19 cellular contexts compared by ENCODE assay signal in the genomic region with DNA sequence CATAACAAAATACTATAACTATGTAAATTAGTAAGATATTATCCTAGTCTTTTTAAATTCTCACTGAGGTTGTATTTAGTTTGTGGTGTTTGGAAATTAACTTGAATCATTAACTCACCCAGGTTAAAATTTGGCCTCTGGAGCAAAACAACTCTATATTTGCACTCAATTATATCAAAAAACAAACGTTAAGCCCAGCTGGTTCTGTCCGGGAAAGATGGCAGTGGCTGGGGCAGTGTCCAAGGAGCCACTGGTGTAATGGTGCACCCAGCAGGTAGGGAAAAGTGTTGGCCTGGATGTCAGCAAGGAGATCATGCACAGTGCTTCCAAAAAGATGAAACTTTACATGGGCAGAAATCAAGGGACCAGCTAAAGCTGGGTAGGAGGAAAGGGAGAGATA.
"Had no signal": no experiment of that assay in that cellular context is flagged by ENCODE, and none has a peak within 500 bp of the region (broad histone marks: within the 10 kb centered on the region; RNA-seq: fewer than 3 reads in every experiment).

No MANE protein-coding gene starts in this region.

- H3K4me3 ChIP-seq: esophagus squamous epithelium, gastroesophageal sphincter, smooth muscle cell, tibial artery, upper lobe of right lung, vagina had no signal

- ATAC-seq: effector memory CD8-positive, alpha-beta T cell; gastroesophageal sphincter; left cardiac atrium; left ventricle myocardium superior; naive thymus-derived CD4-positive, alpha-beta T cell; right cardiac atrium; stimulated activated effector memory CD8-positive, alpha-beta T cell treated with anti-CD3 and anti-CD28 coated beads, Interleukin-12 subunit alpha, Interleukin-12 subunit beta, amount 100 ng/mL, for 72 hours; upper lobe of right lung had no signal

- FAIRE-seq: keratinocyte had no signal

- H3K27ac ChIP-seq: epithelial cell of prostate, esophagus squamous epithelium, gastroesophageal sphincter, tibial artery, upper lobe of right lung, vagina had no signal

- H3K9me3 ChIP-seq: esophagus squamous epithelium, upper lobe of right lung, vagina had no signal

- H3K4me2 ChIP-seq: smooth muscle cell had no signal

- DNase-seq: effector memory CD8-positive, alpha-beta T cell; esophagus squamous epithelium; foreskin fibroblast; glutamatergic neuron; immature natural killer cell; left cardiac atrium; left ventricle myocardium superior; naive thymus-derived CD4-positive, alpha-beta T cell; right cardiac atrium; stimulated activated CD4-positive, alpha-beta T cell treated with anti-CD3 and anti-CD28 coated beads, Interleukin-4, amount 100 ng/mL, for 1 hour; stimulated activated CD8-positive, alpha-beta memory T cell treated with anti-CD3 and anti-CD28 coated beads, Interleukin-4, amount 100 ng/mL, for 48 hours; tibial artery; upper lobe of right lung had no signal

- H3K27me3 ChIP-seq: esophagus squamous epithelium, gastroesophageal sphincter, tibial artery, upper lobe of right lung, vagina had no signal

- H3K4me1 ChIP-seq: gastroesophageal sphincter, upper lobe of right lung, vagina had no signal

- H3K36me3 ChIP-seq: esophagus squamous epithelium, gastroesophageal sphincter, tibial artery, upper lobe of right lung, vagina had no signal
